Comparison of ENCODE assay signal across 9 cellular contexts in the genomic region with DNA sequence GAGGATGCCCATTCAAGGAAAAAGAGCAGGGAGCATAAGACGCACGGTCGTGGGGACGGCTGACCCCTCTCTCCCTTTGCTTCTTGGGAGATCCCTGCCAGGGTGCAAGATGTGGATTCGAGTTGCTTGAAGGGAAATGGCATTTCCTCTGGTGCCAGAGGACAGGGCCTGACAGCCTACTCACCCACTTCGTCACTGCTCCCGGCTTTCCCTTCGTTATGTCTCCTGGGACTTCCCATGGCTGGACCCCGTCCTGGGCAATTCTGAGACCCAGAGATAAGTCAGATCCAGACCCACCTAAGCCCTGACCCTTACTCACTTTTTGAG. TPM values are rescaled to one million over a fixed set of nuclear protein-coding genes. Genes with fewer than 3 reads are reported as not detected.
DNase-seq lines count a peak whose midpoint lies in the region; ATAC-seq and TF ChIP-seq lines count a peak whose summit lies in the region.
"Had no signal": no experiment of that assay in that cellular context is flagged by ENCODE, and none has a peak within 500 bp of the region (broad histone marks: within the 10 kb centered on the region; RNA-seq: fewer than 3 reads in every experiment).

No MANE protein-coding gene starts in this region.

- TF ChIP-seq CTCF in CD8-positive, alpha-beta T cell (IDR thresholded peaks at IDR 0.05): no peak
- TF ChIP-seq CTCF in esophagus squamous epithelium (IDR thresholded peaks at IDR 0.05): no peak
- TF ChIP-seq CTCF in progenitor cell of endocrine pancreas (IDR thresholded peaks at IDR 0.05; ENCODE audit: unreplicated experiment): no peak

- no peak overlapping the region for H3K27ac Mint-ChIP-seq in CD8-positive, alpha-beta T cell
- peak overlapping the region; percentile 33 for H3K27ac Mint-ChIP-seq in progenitor cell of endocrine pancreas

- no peaks in the 10 kb centered on the region for H3K27me3 ChIP-seq in CD8-positive, alpha-beta T cell (ENCODE audit: insufficient read depth, low read length)
- H3K27me3 ChIP-seq in NT2/D1 (ENCODE audit: insufficient read depth, insufficient read length) (no peaks in the 10 kb centered on the region), esophagus squamous epithelium (no peaks in the 10 kb centered on the region)

- no peaks in the 10 kb centered on the region for H3K27me3 Mint-ChIP-seq in CD8-positive, alpha-beta T cell (ENCODE audit: low read depth)
- no peaks in the 10 kb centered on the region for H3K27me3 Mint-ChIP-seq in progenitor cell of endocrine pancreas

- CTCF ChIA-PET in CD8-positive, alpha-beta T cell (lab: Charles Lee): interaction anchor here (0.8 to 1.1 kb wide), 3 partner anchors 11 to 108 kb away, joined by 3 to 5 read pairs (median 3); no protein-coding TSS in a partner anchor

- peaks cover 29% of the 10 kb centered on the region for H3K4me1 Mint-ChIP-seq in CD8-positive, alpha-beta T cell (ENCODE audit: low read depth)
- peaks cover 12% of the 10 kb centered on the region for H3K4me1 Mint-ChIP-seq in progenitor cell of endocrine pancreas (ENCODE audit: low read depth)

- WGBS in esophagus squamous epithelium, 2 donors: 68 to 91% methylated on average over 4 to 9 of the region's 9 CpGs

- peaks cover 49% of the 10 kb centered on the region for H3K36me3 Mint-ChIP-seq in CD8-positive, alpha-beta T cell
- peaks cover 22% of the 10 kb centered on the region for H3K36me3 Mint-ChIP-seq in progenitor cell of endocrine pancreas (ENCODE audit: insufficient read depth)

- peaks cover 33% of the 10 kb centered on the region for H3K36me3 ChIP-seq in CD8-positive, alpha-beta T cell (ENCODE audit: insufficient read depth, low read length)
- peaks cover 68% of the 10 kb centered on the region for H3K36me3 ChIP-seq in NT2/D1 (ENCODE audit: insufficient read depth, insufficient read length, low read length)
- peaks cover 33 to 61% (median 47%) of the 10 kb centered on the region in 3 donors for H3K36me3 ChIP-seq in esophagus squamous epithelium

- POLR2A ChIA-PET in CD8-positive, alpha-beta T cell (lab: Charles Lee): interaction anchor here (2.1 to 4.8 kb wide), 3 partner anchors 11 to 65 kb away, joined by 12 to 32 read pairs (median 15); a partner anchor contains a TSS

- peak overlapping the region; percentile 86 for H3K9ac ChIP-seq in NT2/D1 (ENCODE audit: insufficient read length, low read depth)

- ATAC-seq in CD8-positive, alpha-beta T cell: no peak

- H3K9me3 ChIP-seq in CD8-positive, alpha-beta T cell (ENCODE audit: low read length): no peaks in the 10 kb centered on the region
- no peaks in the 10 kb centered on the region for H3K9me3 ChIP-seq in NT2/D1 (ENCODE audit: insufficient read depth, low read length)
- H3K9me3 ChIP-seq in esophagus squamous epithelium: peaks cover 0 to 6% (median 0%) of the 10 kb centered on the region in 3 donors

- H3K27ac ChIP-seq in CD8-positive, alpha-beta T cell (ENCODE audit: low read depth, low read length): peak overlapping the region; percentile 98
- H3K27ac ChIP-seq in esophagus squamous epithelium: peak overlapping the region; percentile 98 to 100 (median 99)

- no peak overlapping the region for H3K4me3 Mint-ChIP-seq in CD8-positive, alpha-beta T cell
- no peak overlapping the region for H3K4me3 Mint-ChIP-seq in progenitor cell of endocrine pancreas (ENCODE audit: low read depth)
- H3K4me3 Mint-ChIP-seq: brain had no signal

- H3K4me3 ChIP-seq in CD8-positive, alpha-beta T cell (ENCODE audit: low read depth, low read length): no peak overlapping the region
- peak overlapping the region; percentile 83 for H3K4me3 ChIP-seq in NT2/D1 (ENCODE audit: insufficient read length, low read depth)
- peak overlapping the region; percentile 57 to 99 (median 92) for H3K4me3 ChIP-seq in esophagus squamous epithelium

- peaks cover 22% of the 10 kb centered on the region for H3K4me1 ChIP-seq in CD8-positive, alpha-beta T cell (ENCODE audit: insufficient read depth, low read length)
- peaks cover 15% of the 10 kb centered on the region for H3K4me1 ChIP-seq in NT2/D1 (ENCODE audit: insufficient read depth, insufficient read length)
- H3K4me1 ChIP-seq in esophagus squamous epithelium: peaks cover 17 to 35% (median 25%) of the 10 kb centered on the region in 3 donors

- no peak for TF ChIP-seq POLR2A in esophagus squamous epithelium (IDR thresholded peaks at IDR 0.05)

- no peaks in the 10 kb centered on the region for H3K9me3 Mint-ChIP-seq in CD8-positive, alpha-beta T cell
- H3K9me3 Mint-ChIP-seq in progenitor cell of endocrine pancreas (ENCODE audit: low read depth): no peaks in the 10 kb centered on the region
- H3K9me3 Mint-ChIP-seq: brain had no signal

- intact Hi-C loops in CD8-positive, alpha-beta T cell (cut with DNase I, micrococcal nuclease): loop anchor here (1.0 to 5.0 kb wide), 4 partner anchors 12 to 1516 kb away; a partner anchor contains a TSS
- intact Hi-C loops in esophagus squamous epithelium (cut with DNase I): loop anchor here (10.0 kb wide), 1 partner anchor 64 kb away; a partner anchor contains a TSS

- no peak for DNase-seq in CD8-positive, alpha-beta T cell
- DNase-seq in NT2/D1 (ENCODE audit: low read depth, low spot score) (no peak), esophagus squamous epithelium (lab: John Stamatoyannopoulos, UW) (no peak), progenitor cell of endocrine pancreas (ENCODE audit: low spot score, unreplicated experiment) (no peak), NCI-H2107 (lab: John Stamatoyannopoulos, UW) (no peak), dermis blood vessel endothelial cell (no peak), NCI-H748 treated with DMSO at 0.1 percent for 48 hours (lab: John Stamatoyannopoulos, UW) (no peak)
- no peak for DNase-seq in stimulated activated naive CD4-positive, alpha-beta T cell treated with Interleukin-2 at 50 U/mL for 16 hours (lab: John Stamatoyannopoulos, UW)

RNA-seq across cellular contexts. Expression of a gene that starts 1.2 kb away (rescaled TPM):
- 10 to 100 TPM; 31.1 to 31.2 TPM for total RNA-seq in CD8-positive, alpha-beta T cell
- total RNA-seq in esophagus squamous epithelium (10 to 100 TPM in 3 of 4 donors, 1 to 10 TPM in 1; 6.7 to 25.9 (median 16.9) TPM), progenitor cell of endocrine pancreas (44.6 and 45.4 TPM in 2 replicates), dermis blood vessel endothelial cell (7.5 and 13.8 TPM in 2 replicates)

RNA-seq across cellular contexts. Expression of a gene that starts 1.6 kb away (rescaled TPM):
- 10 to 100 TPM; 12.6 to 14.1 TPM for total RNA-seq in CD8-positive, alpha-beta T cell
- total RNA-seq in esophagus squamous epithelium (10 to 100 TPM; 16.2 to 31.0 (median 20.4) TPM), progenitor cell of endocrine pancreas (41.5 and 48.8 TPM in 2 replicates), dermis blood vessel endothelial cell (9.9 and 13.0 TPM in 2 replicates)

RNA-seq across cellular contexts. Expression of a gene that starts 11.3 kb away (rescaled TPM):
- total RNA-seq in CD8-positive, alpha-beta T cell: 100 to 1,000 TPM in 1 of 2 experiments, 10 to 100 TPM in 1; 98.9 to 114 TPM
- total RNA-seq in esophagus squamous epithelium: 10 to 100 TPM; 33.3 to 42.3 (median 36.3) TPM
- total RNA-seq in progenitor cell of endocrine pancreas: 137 and 144 TPM in 2 replicates
- 44.3 and 60.4 TPM in 2 replicates for total RNA-seq in dermis blood vessel endothelial cell

RNA-seq across cellular contexts. Expression of a gene that starts 18.0 kb away (rescaled TPM):
- total RNA-seq in CD8-positive, alpha-beta T cell: 1 to 10 TPM; 7.9 to 8.1 TPM
- total RNA-seq in esophagus squamous epithelium (under 1 TPM; 0.56 to 0.91 (median 0.73) TPM), progenitor cell of endocrine pancreas (0.24 and 0.40 TPM in 2 replicates), dermis blood vessel endothelial cell (2.1 and 3.6 TPM in 2 replicates)

RNA-seq across cellular contexts. Expression of a gene that starts 27.7 kb away (rescaled TPM):
- total RNA-seq in CD8-positive, alpha-beta T cell: 100 to 1,000 TPM; 112 to 116 TPM
- 10 to 100 TPM; 31.3 to 57.0 (median 45.2) TPM for total RNA-seq in esophagus squamous epithelium
- 518 and 564 TPM in 2 replicates for total RNA-seq in progenitor cell of endocrine pancreas
- 57.2 and 72.9 TPM in 2 replicates for total RNA-seq in dermis blood vessel endothelial cell
